In genomic region chr17:148757-149156, GRCh38 we compare ENCODE assay signal across 20 cellular contexts. TPM values are rescaled to one million over a fixed set of nuclear protein-coding genes. Genes with fewer than 3 reads are reported as not detected.
"Had no signal": no experiment of that assay in that cellular context is flagged by ENCODE, and none has a peak within 500 bp of the region (broad histone marks: within the 10 kb centered on the region; RNA-seq: fewer than 3 reads in every experiment).

No MANE protein-coding gene starts in this region.

- DNase-seq: activated CD4-positive, alpha-beta T cell treated with anti-CD3 and anti-CD28 coated beads for 48 hours; activated T-cell treated with anti-CD3 and anti-CD28 coated beads, Interleukin-2, amount 50 U/mL, for 1 hour; immature natural killer cell; retina; stimulated activated CD4-positive, alpha-beta T cell treated with anti-CD3 and anti-CD28 coated beads, Interleukin-1b, Interleukin-23, amount 100 ng/mL, for 48 hours; stimulated activated naive CD4-positive, alpha-beta T cell treated with Interleukin-2 at 50 U/mL for 16 hours; T1000 had no signal

- H3K4me3 Mint-ChIP-seq: immature natural killer cell had no signal

- H3K27me3 ChIP-seq: breast epithelium, dorsolateral prefrontal cortex, SJSA1 had no signal

- H3K9me3 ChIP-seq: breast epithelium, SJSA1 had no signal

- ATAC-seq: activated naive CD4-positive, alpha-beta T cell treated with anti-CD3 and anti-CD28 coated beads, Interleukin-2, amount 50 U/mL, for 72 hours; esophagus mucosa; left colon had no signal

- H3K36me3 ChIP-seq: breast epithelium, SJSA1 had no signal

- H3K36me3 Mint-ChIP-seq: activated naive CD4-positive, alpha-beta T cell treated with anti-CD3 and anti-CD28 coated beads, Interleukin-2, amount 50 U/mL, for 72 hours; immature natural killer cell had no signal

- H3K9me3 Mint-ChIP-seq: activated naive CD4-positive, alpha-beta T cell treated with anti-CD3 and anti-CD28 coated beads, Interleukin-2, amount 50 U/mL, for 72 hours; immature natural killer cell had no signal

- H3K27ac ChIP-seq: breast epithelium, dorsolateral prefrontal cortex, SJSA1, VCaP had no signal

- H3K4me1 Mint-ChIP-seq: immature natural killer cell had no signal

- H3K4me1 ChIP-seq: breast epithelium had no signal

- H3K27ac Mint-ChIP-seq: activated naive CD4-positive, alpha-beta T cell treated with anti-CD3 and anti-CD28 coated beads, Interleukin-2, amount 50 U/mL, for 72 hours; immature natural killer cell had no signal

- H3K4me3 ChIP-seq: breast epithelium, dorsolateral prefrontal cortex, SJSA1 had no signal

RNA-seq across cellular contexts. Expression of gene SCGB1C2, which starts 11.4 kb away (rescaled TPM):
- total RNA-seq: activated CD8-positive, alpha-beta memory T cell treated with anti-CD3 and anti-CD28 coated beads for 36 hours; activated naive CD4-positive, alpha-beta T cell treated with anti-CD3 and anti-CD28 coated beads, Interleukin-2, amount 50 U/mL, for 72 hours; breast epithelium; chondrocyte; dorsolateral prefrontal cortex; esophagus mucosa; glomerular endothelial cell; left colon; osteocyte; SJSA1; temporal lobe; urinary bladder had no signal

RNA-seq across cellular contexts. Expression of gene DOC2B, which starts 32.7 kb away (rescaled TPM):
- total RNA-seq: osteocyte, SJSA1 had no signal
